Comparison of ENCODE assay signal across 9 cellular contexts in the genomic region with DNA sequence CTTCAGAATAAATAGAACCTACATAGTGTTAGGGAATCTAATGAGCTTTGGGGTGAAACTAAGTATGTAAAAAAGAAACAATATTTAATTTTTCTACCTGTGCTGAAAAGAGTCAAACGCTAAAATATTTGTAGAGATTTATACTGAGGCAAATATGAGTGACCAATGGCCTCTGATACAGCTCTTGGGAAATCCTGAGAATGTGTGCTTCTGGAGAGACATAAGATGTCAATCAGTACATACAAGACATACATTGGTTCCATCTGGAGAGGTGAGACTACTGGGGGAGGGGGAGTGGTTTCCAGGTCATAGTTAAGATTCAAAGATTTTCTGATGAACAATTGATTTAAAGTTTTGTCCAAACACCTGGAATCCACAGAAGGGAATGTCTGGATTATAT. TPM values are rescaled to one million over a fixed set of nuclear protein-coding genes. Genes with fewer than 3 reads are reported as not detected.
DNase-seq lines count a peak whose midpoint lies in the region; ATAC-seq and TF ChIP-seq lines count a peak whose summit lies in the region.
"Had no signal": no experiment of that assay in that cellular context is flagged by ENCODE, and none has a peak within 500 bp of the region (broad histone marks: within the 10 kb centered on the region; RNA-seq: fewer than 3 reads in every experiment).

No MANE protein-coding gene starts in this region.

- WGBS in heart left ventricle, 4 donors: 34 to 53% (median 47%) methylated on average over 1 of the region's 1 CpG
- WGBS in body of pancreas, 2 donors: 30 to 35% methylated on average over 1 of the region's 1 CpG

- ATAC-seq in heart left ventricle (no peak), body of pancreas (no peak), upper lobe of right lung (no peak), HG03045 (IDR thresholded peaks at IDR 0.05; ENCODE audit: unreplicated experiment) (no peak), HG03378 (IDR thresholded peaks at IDR 0.05; ENCODE audit: unreplicated experiment) (no peak)

- intact Hi-C loops in heart left ventricle (cut with DNase I) (loop anchor here in 2 of 10 donors (2.0 to 5.0 kb wide), 2 partner anchors 39 kb away; no protein-coding TSS in a partner anchor), cardiac septum (cut with DNase I) (loop anchor here (5.0 kb wide), 1 partner anchor 39 kb away; no protein-coding TSS in a partner anchor), body of pancreas (cut with DNase I) (no loop called here), upper lobe of right lung (cut with DNase I) (no loop called here)

- peak overlapping the region in 4 of 12 donors; percentile 9 to 69 (median 52) for H3K27ac ChIP-seq in heart left ventricle
- peak overlapping the region in 2 of 4 donors; percentile 67 to 69 for H3K27ac ChIP-seq in body of pancreas
- H3K27ac ChIP-seq in upper lobe of right lung: no peak overlapping the region

- H3K27me3 ChIP-seq in heart left ventricle: peaks cover 0 to 12% (median 0%) of the 10 kb centered on the region in 9 donors
- no peaks in the 10 kb centered on the region for H3K27me3 ChIP-seq in body of pancreas
- H3K27me3 ChIP-seq in upper lobe of right lung: peaks cover 6% of the 10 kb centered on the region

- no peak overlapping the region for H3K27ac Mint-ChIP-seq in mesothelial cell of epicardium

- no peaks in the 10 kb centered on the region for H3K36me3 Mint-ChIP-seq in mesothelial cell of epicardium

- H3K4me3 Mint-ChIP-seq in mesothelial cell of epicardium: peak overlapping the region; percentile 81

- no peaks in the 10 kb centered on the region for H3K9me3 Mint-ChIP-seq in mesothelial cell of epicardium

- H3K4me1 Mint-ChIP-seq in mesothelial cell of epicardium: peaks cover 6% of the 10 kb centered on the region

- no peaks in the 10 kb centered on the region for H3K36me3 ChIP-seq in heart left ventricle
- no peaks in the 10 kb centered on the region for H3K36me3 ChIP-seq in body of pancreas (replicated peaks in 1 of 2; ENCODE audit: insufficient read depth in 1 of 2, low read depth in 2 of 2)
- no peaks in the 10 kb centered on the region for H3K36me3 ChIP-seq in upper lobe of right lung

- no peak for TF ChIP-seq POLR2A in heart left ventricle (IDR thresholded peaks at IDR 0.05)
- TF ChIP-seq POLR2A in body of pancreas (IDR thresholded peaks at IDR 0.05): no peak

- H3K27me3 Mint-ChIP-seq in mesothelial cell of epicardium (ENCODE audit: low read depth): peaks cover 46% of the 10 kb centered on the region

- H3K4me3 ChIP-seq in heart left ventricle (peak overlapping the region in 11 of 12 donors; percentile 57 to 87 (median 67)), body of pancreas (peak overlapping the region; percentile 73 to 75), upper lobe of right lung (peak overlapping the region; percentile 68)

- H3K9me3 ChIP-seq in heart left ventricle (no peaks in the 10 kb centered on the region), body of pancreas (no peaks in the 10 kb centered on the region), upper lobe of right lung (no peaks in the 10 kb centered on the region)

- H3K4me1 ChIP-seq in heart left ventricle (peaks cover 0 to 58% (median 8%) of the 10 kb centered on the region in 12 donors), body of pancreas (peaks cover 25% of the 10 kb centered on the region), upper lobe of right lung (peaks cover 15% of the 10 kb centered on the region)

- no peak for TF ChIP-seq CTCF in heart left ventricle (IDR thresholded peaks at IDR 0.05)
- no peak for TF ChIP-seq CTCF in body of pancreas (IDR thresholded peaks at IDR 0.05)
- no peak for TF ChIP-seq CTCF in mesothelial cell of epicardium (IDR thresholded peaks at IDR 0.05; ENCODE audit: unreplicated experiment)
- no peak for TF ChIP-seq CTCF in upper lobe of right lung (IDR thresholded peaks at IDR 0.05)

- DNase-seq in heart left ventricle: no peak
- DNase-seq in cardiac septum (ENCODE audit: low spot score): no peak
- DNase-seq in body of pancreas: no peak
- DNase-seq in mesothelial cell of epicardium (ENCODE audit: low spot score in 2 of 2, unreplicated experiment in 2 of 2): no peak
- DNase-seq in upper lobe of right lung: no peak
- DNase-seq in NCI-H146 (lab: John Stamatoyannopoulos, UW): no peak

RNA-seq across cellular contexts. Expression of gene ASRGL1, which starts 1.0 kb away (rescaled TPM):
- total RNA-seq in heart left ventricle (10 to 100 TPM in 1 of 9 donors, 1 to 10 TPM in 8; 1.4 to 13.2 (median 3.2) TPM), cardiac septum (9.2 TPM), body of pancreas (10 to 100 TPM; 15.3 to 69.5 TPM), mesothelial cell of epicardium (6.5 to 7.5 TPM (median 6.7 TPM) in 3 replicates), upper lobe of right lung (54.8 TPM)
- 1 to 10 TPM; 1.9 to 6.2 TPM for polyA plus RNA-seq in heart left ventricle

RNA-seq across cellular contexts. Expression of gene SCGB1D4, which starts 39.3 kb away (rescaled TPM):
- total RNA-seq in heart left ventricle: not detected
- polyA plus RNA-seq in heart left ventricle: not detected
- not detected for total RNA-seq in cardiac septum
- total RNA-seq in body of pancreas: not detected
- total RNA-seq in mesothelial cell of epicardium: not detected in 3 replicates
- not detected for total RNA-seq in upper lobe of right lung
- total RNA-seq: Daoy had no signal
